ENCODE assay signal across 1 cellular context in genomic region chr2:188345439-188345838, GRCh38.
TF ChIP-seq lines count a peak whose summit lies in the region.

No MANE protein-coding gene starts in this region.

TF ChIP-seq in IMR-90, 13 proteins besides CTCF, POLR2A, EP300 and RAD21:
- no peak for TF ChIP-seq BHLHE40 (IDR thresholded peaks at IDR 0.05; ENCODE audit: low read depth, low read length)
TF ChIP-seq in IMR-90: peak in this region for 0.
